ENCODE assay signal across 8 cellular contexts in genomic region chr18:22170421-22171262, GRCh38. TPM values are rescaled to one million over a fixed set of nuclear protein-coding genes. Genes with fewer than 3 reads are reported as not detected.
A peak's percentile ranks its signal among the peaks of the same experiment; 100 is the strongest.
DNase-seq lines count a peak whose midpoint lies in the region; ATAC-seq, FAIRE-seq and TF ChIP-seq lines count a peak whose summit lies in the region.

No MANE protein-coding gene starts in this region.

- H3K27me3 ChIP-seq in BE2C: peaks cover 58% of the 10 kb centered on the region

- DNase-seq in BE2C: peak; percentile 34
- peak; percentile 40 for DNase-seq in HTR-8/SVneo (ENCODE audit: insufficient read length, low spot score)
- peak; percentile 27 for DNase-seq in activated gamma-delta T cell treated with Interleukin-2 at 50 U/mL for 16 hours
- peak; percentile 72 for DNase-seq in left cardiac atrium
- DNase-seq in retinal pigment epithelial cell (ENCODE audit: low read depth): no peak

- intact Hi-C loops in left cardiac atrium (cut with DNase I): loop anchor here (5.0 to 10.0 kb wide), 4 partner anchors 97 to 392 kb away; no protein-coding TSS in a partner anchor

- peak overlapping the region; percentile 58 for H3K4me3 ChIP-seq in BE2C (ENCODE audit: low read depth, low read length)
- H3K4me3 ChIP-seq in retinal pigment epithelial cell (ENCODE audit: low read length): peak overlapping the region; percentile 85

- FAIRE-seq in HTR-8/SVneo (lab: Jason Lieb, UNC): no peak

- peak; percentile 6 to 9 for ATAC-seq in left cardiac atrium
- ATAC-seq in HG03469 (IDR thresholded peaks at IDR 0.05; ENCODE audit: unreplicated experiment): no peak
- ATAC-seq in GM19023 (IDR thresholded peaks at IDR 0.05; ENCODE audit: unreplicated experiment): no peak
- ATAC-seq in GM18873 (IDR thresholded peaks at IDR 0.05; ENCODE audit: low FRiP score, unreplicated experiment): no peak

- no peaks in the 10 kb centered on the region for H3K9me3 ChIP-seq in BE2C

- no peak for TF ChIP-seq CTCF in BE2C (IDR thresholded peaks at IDR 0.05; ENCODE audit: low read depth, low read length)
- no peak for TF ChIP-seq CTCF in retinal pigment epithelial cell (conservative IDR thresholded peaks at IDR 0.05; ENCODE audit: low read depth, low read length)

- H3K36me3 ChIP-seq in BE2C: no peaks in the 10 kb centered on the region

- H3K4me1 ChIP-seq in BE2C: no peaks in the 10 kb centered on the region

RNA-seq across cellular contexts. Expression of gene GATA6, which starts 1.3 kb away (rescaled TPM):
- 0.15 TPM for polyA plus RNA-seq in BE2C (2012; ENCODE audit: insufficient read depth, insufficient read length, low read depth)
- 10 to 100 TPM; 43.9 to 59.6 TPM for total RNA-seq in left cardiac atrium

Comparison
In these comparisons a context has a peak if more than half of its experiments do, and no peak if none do; other contexts are left out.
1. ATAC-seq: peak in left cardiac atrium (2 of 2); none in HG03469 (single experiment), GM19023 (single experiment) and GM18873 (single experiment).